ENCODE assay signal across 1 cellular context in genomic region chr19:31718041-31718440, GRCh38.
TF ChIP-seq lines count a peak whose summit lies in the region.

No MANE protein-coding gene starts in this region.

TF ChIP-seq in GM23338, 12 proteins besides CTCF, POLR2A, EP300 and RAD21:
- TF ChIP-seq ZNF462 (CRISPR knock-in tag; IDR thresholded peaks at IDR 0.05): no peak
- no peak for TF ChIP-seq ZNF114 (CRISPR knock-in tag; IDR thresholded peaks at IDR 0.05)
- no peak for TF ChIP-seq ETS1 (IDR thresholded peaks at IDR 0.05)
- TF ChIP-seq EZH2phosphoT487 (IDR thresholded peaks at IDR 0.05; ENCODE audit: unreplicated experiment): no peak
- TF ChIP-seq ZNF331 (CRISPR knock-in tag; IDR thresholded peaks at IDR 0.05; ENCODE audit: low read depth): no peak
- TF ChIP-seq POLR2AphosphoS5 (IDR thresholded peaks at IDR 0.05; ENCODE audit: low read depth): no peak
- no peak for TF ChIP-seq CREB1 (CRISPR knock-in tag; IDR thresholded peaks at IDR 0.05; ENCODE audit: low read depth)
- TF ChIP-seq EZH2 (IDR thresholded peaks at IDR 0.05; ENCODE audit: low read depth, unreplicated experiment): no peak
- no peak for TF ChIP-seq REST (IDR thresholded peaks at IDR 0.05; ENCODE audit: unreplicated experiment)
- TF ChIP-seq NANOG (IDR thresholded peaks at IDR 0.05; ENCODE audit: borderline replicate concordance): no peak
- no peak for TF ChIP-seq JUNB (IDR thresholded peaks at IDR 0.05; ENCODE audit: unreplicated experiment)
- no peak for TF ChIP-seq STAT1 (IDR thresholded peaks at IDR 0.05; ENCODE audit: unreplicated experiment)
